In the genomic region with DNA sequence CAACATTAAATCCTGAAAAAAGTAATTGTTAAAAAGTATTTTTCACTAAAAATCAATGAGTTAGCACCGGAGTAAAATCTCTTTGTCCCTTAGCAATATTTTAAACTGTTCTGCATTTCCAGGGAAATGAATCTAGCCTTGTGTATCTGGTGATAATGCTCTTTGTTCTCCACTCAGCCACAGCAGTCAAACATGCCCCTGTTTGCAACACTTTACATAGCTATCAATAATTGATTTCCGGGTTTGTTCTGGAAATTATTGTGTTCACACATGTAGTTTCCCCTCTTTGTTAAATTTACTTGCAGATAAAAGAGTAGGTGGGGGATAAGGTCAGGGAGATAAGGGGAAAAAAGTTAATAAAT, we compare ENCODE assay signal across 22 cellular contexts. TPM values are rescaled to one million over a fixed set of nuclear protein-coding genes. Genes with fewer than 3 reads are reported as not detected.
DNase-seq lines count a peak whose midpoint lies in the region; ATAC-seq and TF ChIP-seq lines count a peak whose summit lies in the region.
"Had no signal": no experiment of that assay in that cellular context is flagged by ENCODE, and none has a peak within 500 bp of the region (broad histone marks: within the 10 kb centered on the region; RNA-seq: fewer than 3 reads in every experiment).

No MANE protein-coding gene starts in this region.

- H3K9me3 ChIP-seq in body of pancreas = no peaks in the 10 kb centered on the region
- no peaks in the 10 kb centered on the region for H3K9me3 ChIP-seq in neuron (ENCODE audit: low read length)
- no peaks in the 10 kb centered on the region for H3K9me3 ChIP-seq in HAP-1

- no peak overlapping the region for H3K4me3 Mint-ChIP-seq in activated CD4-positive, alpha-beta T cell treated with anti-CD3 and anti-CD28 coated beads, Interleukin-2, amount 10 ng/mL, durations not matched to agents 24 days and 14 days
- H3K4me3 Mint-ChIP-seq in activated CD4-positive, alpha-beta T cell treated with anti-CD3 and anti-CD28 coated beads, Interleukin-2, amount 10 ng/mL, durations not matched to agents 7 days and 5 days = no peak overlapping the region
- H3K4me3 Mint-ChIP-seq: CD4-positive, CD25-positive, alpha-beta regulatory T cell; H9 had no signal

- 10% methylated on average over 2 of the region's 2 CpGs for WGBS in body of pancreas, 2 donors

- H3K27ac ChIP-seq in body of pancreas = peak overlapping the region in 2 of 4 donors; percentile 36 to 67

- peak; percentile 34 for ATAC-seq in body of pancreas
- no peak for ATAC-seq in HG02938 (IDR thresholded peaks at IDR 0.05; ENCODE audit: unreplicated experiment)

- in situ Hi-C loops in HAP-1 (cut with MboI; ENCODE audit: low sequenced_read_pairs) = no loop called here

- H3K36me3 ChIP-seq in body of pancreas (replicated peaks in 1 of 2; ENCODE audit: insufficient read depth in 1 of 2, low read depth in 2 of 2) (no peaks in the 10 kb centered on the region), neuron (ENCODE audit: insufficient read depth, low read length) (no peaks in the 10 kb centered on the region), HAP-1 (replicated peaks) (no peaks in the 10 kb centered on the region)

- H3K27me3 Mint-ChIP-seq in activated CD4-positive, alpha-beta T cell treated with anti-CD3 and anti-CD28 coated beads, Interleukin-2, amount 10 ng/mL, durations not matched to agents 24 days and 14 days = peaks cover 16% of the 10 kb centered on the region
- peaks cover 15% of the 10 kb centered on the region for H3K27me3 Mint-ChIP-seq in activated CD4-positive, alpha-beta T cell treated with anti-CD3 and anti-CD28 coated beads, Interleukin-2, amount 10 ng/mL, durations not matched to agents 7 days and 5 days

- CTCF ChIA-PET in activated CD4-positive, alpha-beta T cell treated with anti-CD3 and anti-CD28 coated beads, Interleukin-2, amount 10 ng/mL, durations not matched to agents 7 days and 5 days (lab: Charles Lee) = no interaction called here

- no peak overlapping the region for H3K27ac Mint-ChIP-seq in activated CD4-positive, alpha-beta T cell treated with anti-CD3 and anti-CD28 coated beads, Interleukin-2, amount 10 ng/mL, durations not matched to agents 24 days and 14 days
- no peak overlapping the region for H3K27ac Mint-ChIP-seq in activated CD4-positive, alpha-beta T cell treated with anti-CD3 and anti-CD28 coated beads, Interleukin-2, amount 10 ng/mL, durations not matched to agents 7 days and 5 days
- H3K27ac Mint-ChIP-seq: CD4-positive, CD25-positive, alpha-beta regulatory T cell; H9 had no signal

- intact Hi-C loops in activated CD4-positive, alpha-beta T cell treated with anti-CD3 and anti-CD28 coated beads, Interleukin-2, amount 10 ng/mL, durations not matched to agents 24 days and 14 days (cut with micrococcal nuclease) = no loop called here
- intact Hi-C loops in body of pancreas (cut with DNase I) = no loop called here

- H3K4me3 ChIP-seq in body of pancreas (no peak overlapping the region), neuron (ENCODE audit: low read length) (no peak overlapping the region), HAP-1 (no peak overlapping the region)

- no peaks in the 10 kb centered on the region for H3K36me3 Mint-ChIP-seq in activated CD4-positive, alpha-beta T cell treated with anti-CD3 and anti-CD28 coated beads, Interleukin-2, amount 10 ng/mL, durations not matched to agents 24 days and 14 days (ENCODE audit: low read depth)
- no peaks in the 10 kb centered on the region for H3K36me3 Mint-ChIP-seq in activated CD4-positive, alpha-beta T cell treated with anti-CD3 and anti-CD28 coated beads, Interleukin-2, amount 10 ng/mL, durations not matched to agents 7 days and 5 days (ENCODE audit: low read depth)
- H3K36me3 Mint-ChIP-seq: CD4-positive, CD25-positive, alpha-beta regulatory T cell had no signal

- peak overlapping the region; percentile 36 for H2AFZ ChIP-seq in neuron (ENCODE audit: low read depth, low read length)

- no peak for TF ChIP-seq CTCF in body of pancreas (IDR thresholded peaks at IDR 0.05)

- no peaks in the 10 kb centered on the region for H3K9me3 Mint-ChIP-seq in activated CD4-positive, alpha-beta T cell treated with anti-CD3 and anti-CD28 coated beads, Interleukin-2, amount 10 ng/mL, durations not matched to agents 24 days and 14 days
- H3K9me3 Mint-ChIP-seq in activated CD4-positive, alpha-beta T cell treated with anti-CD3 and anti-CD28 coated beads, Interleukin-2, amount 10 ng/mL, durations not matched to agents 7 days and 5 days = no peaks in the 10 kb centered on the region
- H3K9me3 Mint-ChIP-seq: CD4-positive, CD25-positive, alpha-beta regulatory T cell; H9 had no signal

- H3K4me1 ChIP-seq in body of pancreas (peaks cover 47% of the 10 kb centered on the region), neuron (ENCODE audit: insufficient read depth, low read length) (peaks cover 8% of the 10 kb centered on the region), HAP-1 (no peaks in the 10 kb centered on the region)

- H3K27me3 ChIP-seq in body of pancreas (no peaks in the 10 kb centered on the region), neuron (ENCODE audit: insufficient read depth, low read length) (peaks cover 7% of the 10 kb centered on the region), HAP-1 (ENCODE audit: low read depth) (peaks cover 10% of the 10 kb centered on the region)

- POLR2A ChIA-PET in activated CD4-positive, alpha-beta T cell treated with anti-CD3 and anti-CD28 coated beads, Interleukin-2, amount 10 ng/mL, durations not matched to agents 7 days and 5 days (lab: Charles Lee) = no interaction called here

- peak; percentile 13 for DNase-seq in activated CD4-positive, alpha-beta T cell treated with anti-CD3 and anti-CD28 coated beads, Interleukin-2, amount 10 ng/mL, durations not matched to agents 24 days and 14 days
- no peak for DNase-seq in activated CD4-positive, alpha-beta T cell treated with anti-CD3 and anti-CD28 coated beads, Interleukin-2, amount 10 ng/mL, durations not matched to agents 7 days and 5 days
- no peak for DNase-seq in body of pancreas
- no peak for DNase-seq in HAP-1 (ENCODE audit: low spot score in 2 of 2)
- DNase-seq in NCI-H1930 (lab: John Stamatoyannopoulos, UW) = no peak
- no peak for DNase-seq in DMS 273 treated with DMSO at 0.1 percent for 48 hours (lab: John Stamatoyannopoulos, UW)
- DNase-seq: CD4-positive, CD25-positive, alpha-beta regulatory T cell; DMS79; H9; Karpas-422; NCI-H1048; NCI-H1417 treated with DMSO at 0.1 percent for 48 hours; NCI-H2029; NCI-H226; NCI-H510A treated with DMSO at 0.1 percent for 48 hours; NCI-H82; Right ventricle myocardium superior had no signal

- no peak for TF ChIP-seq POLR2A in body of pancreas (IDR thresholded peaks at IDR 0.05)

- H3K4me1 Mint-ChIP-seq in activated CD4-positive, alpha-beta T cell treated with anti-CD3 and anti-CD28 coated beads, Interleukin-2, amount 10 ng/mL, durations not matched to agents 24 days and 14 days = peaks cover 1% of the 10 kb centered on the region
- H3K4me1 Mint-ChIP-seq in activated CD4-positive, alpha-beta T cell treated with anti-CD3 and anti-CD28 coated beads, Interleukin-2, amount 10 ng/mL, durations not matched to agents 7 days and 5 days = no peaks in the 10 kb centered on the region

RNA-seq across cellular contexts. Expression of gene A4GNT, which starts 3.6 kb away (rescaled TPM):
- total RNA-seq in activated CD4-positive, alpha-beta T cell treated with anti-CD3 and anti-CD28 coated beads, Interleukin-2, amount 10 ng/mL, durations not matched to agents 24 days and 14 days = not detected in 2 replicates
- not detected for total RNA-seq in activated CD4-positive, alpha-beta T cell treated with anti-CD3 and anti-CD28 coated beads, Interleukin-2, amount 10 ng/mL, durations not matched to agents 7 days and 5 days
- 1 to 10 TPM; 1.8 to 4.0 TPM for total RNA-seq in body of pancreas
- total RNA-seq: CD4-positive, CD25-positive, alpha-beta regulatory T cell; H9; M059J; Right ventricle myocardium superior; RPMI7951; SK-MEL-5 had no signal

RNA-seq across cellular contexts. Expression of gene DZIP1L, which starts 20.4 kb away (rescaled TPM):
- total RNA-seq in activated CD4-positive, alpha-beta T cell treated with anti-CD3 and anti-CD28 coated beads, Interleukin-2, amount 10 ng/mL, durations not matched to agents 24 days and 14 days = 0.09 TPM in 1 of 2 replicates, not detected in the other
- under 1 TPM; 0.37 to 0.40 TPM for total RNA-seq in activated CD4-positive, alpha-beta T cell treated with anti-CD3 and anti-CD28 coated beads, Interleukin-2, amount 10 ng/mL, durations not matched to agents 7 days and 5 days
- 10 to 100 TPM; 33.7 to 70.2 TPM for total RNA-seq in body of pancreas
- total RNA-seq: CD4-positive, CD25-positive, alpha-beta regulatory T cell had no signal

RNA-seq across cellular contexts. Expression of gene DBR1, which starts 38.9 kb away (rescaled TPM):
- total RNA-seq in activated CD4-positive, alpha-beta T cell treated with anti-CD3 and anti-CD28 coated beads, Interleukin-2, amount 10 ng/mL, durations not matched to agents 24 days and 14 days = 27.3 and 28.3 TPM in 2 replicates
- total RNA-seq in activated CD4-positive, alpha-beta T cell treated with anti-CD3 and anti-CD28 coated beads, Interleukin-2, amount 10 ng/mL, durations not matched to agents 7 days and 5 days = 10 to 100 TPM; 19.3 to 21.5 TPM
- 10 to 100 TPM in 1 of 2 donors, 1 to 10 TPM in 1; 4.3 to 11.7 TPM for total RNA-seq in body of pancreas

RNA-seq across cellular contexts. Expression of gene ARMC8, which starts 51.3 kb away (rescaled TPM):
- 46.0 and 48.1 TPM in 2 replicates for total RNA-seq in activated CD4-positive, alpha-beta T cell treated with anti-CD3 and anti-CD28 coated beads, Interleukin-2, amount 10 ng/mL, durations not matched to agents 24 days and 14 days
- total RNA-seq in activated CD4-positive, alpha-beta T cell treated with anti-CD3 and anti-CD28 coated beads, Interleukin-2, amount 10 ng/mL, durations not matched to agents 7 days and 5 days = 10 to 100 TPM; 39.0 to 53.2 TPM
- total RNA-seq in body of pancreas = 100 to 1,000 TPM in 1 of 2 donors, 10 to 100 TPM in 1; 29.8 to 103 TPM

Comparison
In these comparisons a context has a peak if more than half of its experiments do, and no peak if none do; other contexts are left out.
1. RNA of gene DZIP1L, which starts 20.4 kb away (total RNA-seq): 33.7 to 70.2 TPM in body of pancreas; 0.37 to 0.40 TPM in activated CD4-positive, alpha-beta T cell treated with anti-CD3 and anti-CD28 coated beads, Interleukin-2, amount 10 ng/mL, durations not matched to agents 7 days and 5 days and 0.09 TPM in activated CD4-positive, alpha-beta T cell treated with anti-CD3 and anti-CD28 coated beads, Interleukin-2, amount 10 ng/mL, durations not matched to agents 24 days and 14 days; every median in the first group is over 10 times any median in the second.